In genomic region chr12:31368666-31369361, GRCh38 we compare ENCODE assay signal across 11 cellular contexts. TPM values are rescaled to one million over a fixed set of nuclear protein-coding genes. Genes with fewer than 3 reads are reported as not detected.
DNase-seq lines count a peak whose midpoint lies in the region; ATAC-seq and TF ChIP-seq lines count a peak whose summit lies in the region.
"Had no signal": no experiment of that assay in that cellular context is flagged by ENCODE, and none has a peak within 500 bp of the region (broad histone marks: within the 10 kb centered on the region; RNA-seq: fewer than 3 reads in every experiment).

No MANE protein-coding gene starts in this region.

- TF ChIP-seq CTCF in BE2C (IDR thresholded peaks at IDR 0.05; ENCODE audit: low read depth, low read length) (no peak), VCaP (conservative IDR thresholded peaks at IDR 0.05) (no peak)

- H3K27me3 Mint-ChIP-seq in memory B cell = no peaks in the 10 kb centered on the region
- peaks cover 29% of the 10 kb centered on the region for H3K27me3 Mint-ChIP-seq in activated naive CD4-positive, alpha-beta T cell treated with anti-CD3 and anti-CD28 coated beads, Interleukin-2, amount 10 ng/mL, durations not matched to agents 7 days and 5 days

- CTCF ChIA-PET in HEK293T (lab: Yijun Ruan, JAX) = no interaction called here
- CTCF ChIA-PET in activated naive CD4-positive, alpha-beta T cell treated with anti-CD3 and anti-CD28 coated beads, Interleukin-2, amount 10 ng/mL, durations not matched to agents 7 days and 5 days (lab: Charles Lee) = no interaction called here

- H3K27me3 ChIP-seq in BE2C = no peaks in the 10 kb centered on the region

- POLR2A ChIA-PET in HEK293T (lab: Yijun Ruan, JAX) = interaction anchor here (1.1 to 1.2 kb wide), 3 partner anchors 10 to 43 kb away, joined by 3 read pairs; partner anchors contain the start of gene SINHCAF

- peak overlapping the region; percentile 17 for H3K27ac Mint-ChIP-seq in memory B cell
- no peak overlapping the region for H3K27ac Mint-ChIP-seq in activated naive CD4-positive, alpha-beta T cell treated with anti-CD3 and anti-CD28 coated beads, Interleukin-2, amount 10 ng/mL, durations not matched to agents 7 days and 5 days
- H3K27ac Mint-ChIP-seq: activated T-helper 1 cell treated with anti-CD3 and anti-CD28 coated beads, Interleukin-12 subunit alpha, Interleukin-12 subunit beta, Interleukin-2, Interleukin-4 antibody, amounts not matched to agents 30 ng/mL and 10 ng/mL and 1 ng/mL, durations not matched to agents 14 hours and 24 hours and 36 hours had no signal

- H3K9me3 ChIP-seq in BE2C = no peaks in the 10 kb centered on the region

- H3K36me3 Mint-ChIP-seq in memory B cell = no peaks in the 10 kb centered on the region
- no peaks in the 10 kb centered on the region for H3K36me3 Mint-ChIP-seq in activated naive CD4-positive, alpha-beta T cell treated with anti-CD3 and anti-CD28 coated beads, Interleukin-2, amount 10 ng/mL, durations not matched to agents 7 days and 5 days

- no peaks in the 10 kb centered on the region for H3K9me3 Mint-ChIP-seq in memory B cell
- H3K9me3 Mint-ChIP-seq in activated naive CD4-positive, alpha-beta T cell treated with anti-CD3 and anti-CD28 coated beads, Interleukin-2, amount 10 ng/mL, durations not matched to agents 7 days and 5 days = no peaks in the 10 kb centered on the region
- H3K9me3 Mint-ChIP-seq: activated T-helper 1 cell treated with anti-CD3 and anti-CD28 coated beads, Interleukin-12 subunit alpha, Interleukin-12 subunit beta, Interleukin-2, Interleukin-4 antibody, amounts not matched to agents 30 ng/mL and 10 ng/mL and 1 ng/mL, durations not matched to agents 14 hours and 24 hours and 36 hours had no signal

- no peak overlapping the region for H3K4me3 ChIP-seq in BE2C (ENCODE audit: low read depth, low read length)

- H3K4me1 ChIP-seq in BE2C = no peaks in the 10 kb centered on the region

- peaks cover under 1% of the 10 kb centered on the region for H3K4me1 Mint-ChIP-seq in memory B cell
- H3K4me1 Mint-ChIP-seq in activated naive CD4-positive, alpha-beta T cell treated with anti-CD3 and anti-CD28 coated beads, Interleukin-2, amount 10 ng/mL, durations not matched to agents 7 days and 5 days = peaks cover 9% of the 10 kb centered on the region

- peak overlapping the region; percentile 98 for H3K27ac ChIP-seq in VCaP

- no peaks in the 10 kb centered on the region for H3K36me3 ChIP-seq in BE2C

- ATAC-seq in memory B cell (ENCODE audit: low read depth) (no peak), GM21381 (IDR thresholded peaks at IDR 0.05; ENCODE audit: unreplicated experiment) (no peak)

- no peak overlapping the region for H3K4me3 Mint-ChIP-seq in memory B cell
- no peak overlapping the region for H3K4me3 Mint-ChIP-seq in activated naive CD4-positive, alpha-beta T cell treated with anti-CD3 and anti-CD28 coated beads, Interleukin-2, amount 10 ng/mL, durations not matched to agents 7 days and 5 days
- H3K4me3 Mint-ChIP-seq: activated T-helper 1 cell treated with anti-CD3 and anti-CD28 coated beads, Interleukin-12 subunit alpha, Interleukin-12 subunit beta, Interleukin-2, Interleukin-4 antibody, amounts not matched to agents 30 ng/mL and 10 ng/mL and 1 ng/mL, durations not matched to agents 14 hours and 24 hours and 36 hours had no signal

- DNase-seq in BE2C (peak; percentile 43), HEK293T (ENCODE audit: extremely low spot score) (peak; percentile 23), memory B cell (ENCODE audit: low spot score in 2 of 2) (no peak), NCI-H345 (lab: John Stamatoyannopoulos, UW) (no peak), GOT3 (lab: John Stamatoyannopoulos, UW) (no peak)
- DNase-seq in activated naive CD4-positive, alpha-beta T cell treated with anti-CD3 and anti-CD28 coated beads, Interleukin-2, amount 10 ng/mL, durations not matched to agents 7 days and 5 days = no peak
- DNase-seq: cortex of kidney, NCI-H1105 had no signal

TF ChIP-seq in HEK293T, 16 proteins besides CTCF, POLR2A, EP300 and RAD21:
- TF ChIP-seq LEF1 (IDR thresholded peaks at IDR 0.05; ENCODE audit: borderline replicate concordance) (no peak), ARNT (IDR thresholded peaks at IDR 0.05) (no peak), NFRKB (IDR thresholded peaks at IDR 0.05) (no peak), FOXA1 (IDR thresholded peaks at IDR 0.05) (no peak), ELF4 (IDR thresholded peaks at IDR 0.05) (no peak), L3MBTL2 (conservative IDR thresholded peaks at IDR 0.05) (no peak), TARDBP (IDR thresholded peaks at IDR 0.05) (no peak), SP1 (IDR thresholded peaks at IDR 0.05) (no peak), BHLHE40 (IDR thresholded peaks at IDR 0.05; ENCODE audit: borderline replicate concordance) (no peak), ZNF384 (IDR thresholded peaks at IDR 0.05) (no peak), CTBP1 (IDR thresholded peaks at IDR 0.05; ENCODE audit: borderline replicate concordance) (no peak), FOXM1 (IDR thresholded peaks at IDR 0.05; ENCODE audit: borderline replicate concordance) (no peak), HDGF (IDR thresholded peaks at IDR 0.05; ENCODE audit: borderline replicate concordance) (no peak), FOXK2 (IDR thresholded peaks at IDR 0.05) (no peak), SUZ12 (IDR thresholded peaks at IDR 0.05) (no peak)
TF ChIP-seq in HEK293T: peak in this region for 0.

RNA-seq across cellular contexts. Expression of gene SINHCAF, which starts 42.9 kb away (rescaled TPM):
- polyA plus RNA-seq in BE2C (2012; ENCODE audit: insufficient read depth, insufficient read length, low read depth) = 149 TPM

Comparison
In these comparisons a context has a peak if more than half of its experiments do, and no peak if none do; other contexts are left out.
1. DNase-seq: peak in BE2C (single experiment) and HEK293T (single experiment); none in memory B cell (0 of 2), NCI-H345 (single experiment), activated naive CD4-positive, alpha-beta T cell treated with anti-CD3 and anti-CD28 coated beads, Interleukin-2, amount 10 ng/mL, durations not matched to agents 7 days and 5 days (single experiment) and GOT3 (single experiment).